8 cellular contexts compared by ENCODE assay signal in genomic region chr5:172437445-172438303, GRCh38. TPM values are rescaled to one million over a fixed set of nuclear protein-coding genes. Genes with fewer than 3 reads are reported as not detected.
A peak's percentile ranks its signal among the peaks of the same experiment; 100 is the strongest.
DNase-seq lines count a peak whose midpoint lies in the region; ATAC-seq and TF ChIP-seq lines count a peak whose summit lies in the region.

No MANE protein-coding gene starts in this region.

- no peak for TF ChIP-seq CTCF in mucosa of descending colon (IDR thresholded peaks at IDR 0.05)
- TF ChIP-seq CTCF in progenitor cell of endocrine pancreas (IDR thresholded peaks at IDR 0.05; ENCODE audit: unreplicated experiment): no peak

- H3K27ac Mint-ChIP-seq in progenitor cell of endocrine pancreas: no peak overlapping the region

- H3K9me3 Mint-ChIP-seq in progenitor cell of endocrine pancreas (ENCODE audit: low read depth): no peaks in the 10 kb centered on the region

- DNase-seq in Caki2 (ENCODE audit: low read depth) (peak; percentile 95), NCI-H345 (lab: John Stamatoyannopoulos, UW) (peak; percentile 99), dermis blood vessel endothelial cell (peak; percentile 98), mucosa of descending colon (peak in 1 of 3 donors; percentile 44), progenitor cell of endocrine pancreas (ENCODE audit: low spot score, unreplicated experiment) (no peak), GDM1 (lab: John Stamatoyannopoulos, UW) (no peak)

- H3K9me3 ChIP-seq in mucosa of descending colon: no peaks in the 10 kb centered on the region

- peaks cover 2% of the 10 kb centered on the region for H3K4me1 ChIP-seq in mucosa of descending colon (ENCODE audit: low read depth)

- H3K36me3 Mint-ChIP-seq in progenitor cell of endocrine pancreas (ENCODE audit: insufficient read depth): peaks cover 1% of the 10 kb centered on the region

- in situ Hi-C loops in Caki2 (cut with HindIII; ENCODE audit: low pct_unique_long_range_greater_than_20kb, low sequenced_read_pairs): no loop called here

- intact Hi-C loops in mucosa of descending colon (cut with DNase I, micrococcal nuclease): no loop called here

- H3K27me3 Mint-ChIP-seq in progenitor cell of endocrine pancreas: no peaks in the 10 kb centered on the region

- no peak overlapping the region for H3K4me3 Mint-ChIP-seq in progenitor cell of endocrine pancreas (ENCODE audit: low read depth)

- ATAC-seq in mucosa of descending colon: peak; percentile 43
- no peak for ATAC-seq in HG03025 (IDR thresholded peaks at IDR 0.05; ENCODE audit: low FRiP score, unreplicated experiment)
- ATAC-seq in HG03196 (IDR thresholded peaks at IDR 0.05; ENCODE audit: unreplicated experiment): no peak

- H3K4me3 ChIP-seq in mucosa of descending colon: no peak overlapping the region

- no peaks in the 10 kb centered on the region for H3K36me3 ChIP-seq in mucosa of descending colon (ENCODE audit: low read depth)

- H3K4me1 Mint-ChIP-seq in progenitor cell of endocrine pancreas (ENCODE audit: low read depth): peaks cover 6% of the 10 kb centered on the region

RNA-seq across cellular contexts. Expression of gene SH3PXD2B, which starts 16.7 kb away (rescaled TPM):
- 14.2 and 25.2 TPM in 2 replicates for total RNA-seq in Caki2 (2014; rRNA removed; shearing (Covaris generic); ENCODE audit: low replicate concordance)
- total RNA-seq in dermis blood vessel endothelial cell (15.0 and 29.4 TPM in 2 replicates), mucosa of descending colon (10 to 100 TPM in 2 of 3 donors, 1 to 10 TPM in 1; 5.4 to 28.7 (median 19.9) TPM), progenitor cell of endocrine pancreas (72.4 and 79.8 TPM in 2 replicates)

Comparison
In these comparisons a context has a peak if more than half of its experiments do, and no peak if none do; other contexts are left out.
1. DNase-seq: peak in Caki2 (single experiment), NCI-H345 (single experiment) and dermis blood vessel endothelial cell (single experiment); none in progenitor cell of endocrine pancreas (single experiment) and GDM1 (single experiment).